8 cellular contexts compared by ENCODE assay signal in genomic region chr1:153534933-153535663, GRCh38. TPM values are rescaled to one million over a fixed set of nuclear protein-coding genes. Genes with fewer than 3 reads are reported as not detected.
DNase-seq lines count a peak whose midpoint lies in the region; TF ChIP-seq lines count a peak whose summit lies in the region.

No MANE protein-coding gene starts in this region.

- TF ChIP-seq CTCF in GM12865 (IDR thresholded peaks at IDR 0.05; ENCODE audit: insufficient read depth, low read depth, low read length, missing control alignments) (no peak), astrocyte of the spinal cord (IDR thresholded peaks at IDR 0.05; ENCODE audit: low read depth, low read length) (no peak), smooth muscle cell (IDR thresholded peaks at IDR 0.05; ENCODE audit: borderline replicate concordance, insufficient read depth, poor library complexity, severe bottlenecking) (no peak), GM20000 (IDR thresholded peaks at IDR 0.05; ENCODE audit: extremely low read depth, missing control alignments) (no peak)

- H3K9me3 ChIP-seq in iPS-18c (ENCODE audit: control insufficient read depth, insufficient read depth, low read length) (no peaks in the 10 kb centered on the region), smooth muscle cell (replicated peaks; ENCODE audit: low read depth) (no peaks in the 10 kb centered on the region)

- H3F3A ChIP-seq in smooth muscle cell (ENCODE audit: low read depth) = peaks cover 19% of the 10 kb centered on the region

- H3K36me3 ChIP-seq in smooth muscle cell (ENCODE audit: low read depth) = no peaks in the 10 kb centered on the region

- peaks cover 6% of the 10 kb centered on the region for H4K20me1 ChIP-seq in smooth muscle cell (ENCODE audit: low read depth)

- peaks cover 16% of the 10 kb centered on the region for H3K4me1 ChIP-seq in smooth muscle cell (ENCODE audit: low read depth)

- WGBS in smooth muscle cell (ENCODE audit: low lambda C conversion rate) = 90% methylated on average over 6 of the region's 6 CpGs

- H3K27me3 ChIP-seq in smooth muscle cell (ENCODE audit: low read depth) = no peaks in the 10 kb centered on the region

- peaks cover 10% of the 10 kb centered on the region for H3K79me2 ChIP-seq in smooth muscle cell (ENCODE audit: low read depth)

- in situ Hi-C loops in astrocyte of the spinal cord (cut with HindIII; ENCODE audit: low sequenced_read_pairs) = no loop called here

- H3K4me2 ChIP-seq in smooth muscle cell = peak overlapping the region; percentile 88

- peak overlapping the region; percentile 51 for H3K4me3 ChIP-seq in GM12865 (ENCODE audit: low read depth, low read length)
- H3K4me3 ChIP-seq in astrocyte of the spinal cord (ENCODE audit: low read depth, low read length) = peak overlapping the region; percentile 59
- peak overlapping the region; percentile 32; the same call in 1 of the 2 replicates for H3K4me3 ChIP-seq in iPS-18c (ENCODE audit: insufficient read depth, low read depth, low read length)
- H3K4me3 ChIP-seq in smooth muscle cell = peak overlapping the region; percentile 61

- peak overlapping the region; percentile 93 for H3K27ac ChIP-seq in smooth muscle cell (ENCODE audit: low read depth)

- DNase-seq in GM12865 (ENCODE audit: low read depth) = no peak
- DNase-seq in NCI-H460 (ENCODE audit: extremely low read depth, low read depth) = peak; percentile 54
- peak; percentile 34 for DNase-seq in astrocyte of the spinal cord (ENCODE audit: low read depth, low spot score)
- DNase-seq in smooth muscle cell (lab: John Stamatoyannopoulos, UW; ENCODE audit: unreplicated experiment) = no peak
- DNase-seq in T-helper 9 cell = no peak
- no peak for DNase-seq in NCI-H446 treated with DMSO at 0.1 percent for 48 hours (lab: John Stamatoyannopoulos, UW)
- no peak for DNase-seq in GM20000 (ENCODE audit: low spot score)

- no peak overlapping the region for H2AFZ ChIP-seq in smooth muscle cell (ENCODE audit: low read depth)

- peak overlapping the region; percentile 69 for H3K9ac ChIP-seq in smooth muscle cell (ENCODE audit: low read depth)

RNA-seq across cellular contexts. Expression of gene S100A6, which starts 0.7 kb away (rescaled TPM):
- 743 and 832 TPM in 2 replicates for total RNA-seq in NCI-H460 (2014; rRNA removed; shearing (Covaris generic))
- 380 and 540 TPM in 2 replicates for polyA plus RNA-seq in NCI-H460 (2014; cell fraction: nucleus; rRNA removed)
- total RNA-seq in smooth muscle cell = 410 and 499 TPM in 2 replicates
- polyA plus RNA-seq in smooth muscle cell = 1,358 and 1,471 TPM in 2 replicates

RNA-seq across cellular contexts. Expression of gene S100A5, which starts 5.6 kb away (rescaled TPM):
- 0.30 TPM in 1 of 2 replicates, not detected in the other for total RNA-seq in NCI-H460 (2014; rRNA removed; shearing (Covaris generic))
- not detected in 2 replicates for polyA plus RNA-seq in NCI-H460 (2014; cell fraction: nucleus; rRNA removed)
- total RNA-seq in smooth muscle cell = 1.6 and 5.7 TPM in 2 replicates
- polyA plus RNA-seq in smooth muscle cell = 4.8 and 6.2 TPM in 2 replicates

RNA-seq across cellular contexts. Expression of gene S100A4, which starts 10.5 kb away (rescaled TPM):
- 201 and 238 TPM in 2 replicates for total RNA-seq in NCI-H460 (2014; rRNA removed; shearing (Covaris generic))
- polyA plus RNA-seq in NCI-H460 (2014; cell fraction: nucleus; rRNA removed) = 458 and 480 TPM in 2 replicates
- 1,139 and 1,222 TPM in 2 replicates for total RNA-seq in smooth muscle cell
- polyA plus RNA-seq in smooth muscle cell = 1,491 and 1,802 TPM in 2 replicates

RNA-seq across cellular contexts. Expression of gene S100A3, which starts 14.0 kb away (rescaled TPM):
- total RNA-seq in NCI-H460 (2014; rRNA removed; shearing (Covaris generic)) = 1.1 and 3.4 TPM in 2 replicates
- polyA plus RNA-seq in NCI-H460 (2014; cell fraction: nucleus; rRNA removed) = 6.3 and 9.0 TPM in 2 replicates
- total RNA-seq in smooth muscle cell = 11.2 and 13.9 TPM in 2 replicates
- 18.0 and 19.8 TPM in 2 replicates for polyA plus RNA-seq in smooth muscle cell

RNA-seq across cellular contexts. Expression of gene S100A2, which starts 30.5 kb away (rescaled TPM):
- 4.0 and 5.6 TPM in 2 replicates for total RNA-seq in NCI-H460 (2014; rRNA removed; shearing (Covaris generic))
- 11.8 and 15.7 TPM in 2 replicates for polyA plus RNA-seq in NCI-H460 (2014; cell fraction: nucleus; rRNA removed)
- 2.3 and 7.3 TPM in 2 replicates for total RNA-seq in smooth muscle cell
- 16.6 and 20.4 TPM in 2 replicates for polyA plus RNA-seq in smooth muscle cell

Comparison
In these comparisons a context has a peak if more than half of its experiments do, and no peak if none do; other contexts are left out.
1. DNase-seq: peak in NCI-H460 (single experiment) and astrocyte of the spinal cord (single experiment); none in GM12865 (single experiment), smooth muscle cell (single experiment), T-helper 9 cell (single experiment), NCI-H446 treated with DMSO at 0.1 percent for 48 hours (single experiment) and GM20000 (single experiment).
2. Peak in every context shown above with its lines, with median percentiles within 50 percentile points of each other: H3K4me3 ChIP-seq.